10 cellular contexts compared by ENCODE assay signal in genomic region chr2:54520687-54521086, GRCh38.
DNase-seq lines count a peak whose midpoint lies in the region; ATAC-seq, FAIRE-seq and TF ChIP-seq lines count a peak whose summit lies in the region.
"Had no signal": no experiment of that assay in that cellular context is flagged by ENCODE, and none has a peak within 500 bp of the region (broad histone marks: within the 10 kb centered on the region; RNA-seq: fewer than 3 reads in every experiment).

No MANE protein-coding gene starts in this region.

- peak overlapping the region in 1 of 2 experiments; percentile 77; a peak in 2 of 4 replicates for H3K27ac ChIP-seq in SK-N-SH (ENCODE audit: low read depth in 2 of 2, low read length in 1 of 2)
- H3K27ac ChIP-seq in pancreas, result no peak overlapping the region

- TF ChIP-seq CTCF in SK-N-SH (IDR thresholded peaks at IDR 0.05), result no peak
- TF ChIP-seq CTCF in fibroblast of the aortic adventitia (IDR thresholded peaks at IDR 0.05; ENCODE audit: insufficient read depth, low read length), result no peak
- no peak for TF ChIP-seq CTCF in pancreas (IDR thresholded peaks at IDR 0.05)

- peak overlapping the region; percentile 49 for H3K4me2 ChIP-seq in SK-N-SH

- H3K79me2 ChIP-seq in SK-N-SH (ENCODE audit: insufficient read depth), result peaks cover 88% of the 10 kb centered on the region

- H3K9me2 ChIP-seq in SK-N-SH, result no peaks in the 10 kb centered on the region

- H3F3A ChIP-seq in SK-N-SH (replicated peaks; ENCODE audit: insufficient read depth), result peaks cover 16% of the 10 kb centered on the region

- 0 out of 4 replicates have a peak, but pooled peaks of 1 of the 2 experiments have one; percentile 13 for TF ChIP-seq EP300 in SK-N-SH (IDR thresholded peaks at IDR 0.05; ENCODE audit: borderline replicate concordance in 1 of 2, low read depth in 1 of 2, low read length in 1 of 2)

- H3K9me3 ChIP-seq in SK-N-SH, result no peaks in the 10 kb centered on the region
- H3K9me3 ChIP-seq in pancreas, result no peaks in the 10 kb centered on the region

- H4K20me1 ChIP-seq in SK-N-SH (ENCODE audit: insufficient read depth), result peaks cover 35% of the 10 kb centered on the region

- WGBS in SK-N-SH (ENCODE audit: low lambda C conversion rate), result 44% methylated on average over 3 of the region's 3 CpGs
- 65 to 67% methylated on average over 3 of the region's 3 CpGs for WGBS in pancreas, 2 donors

- no peak overlapping the region; the same call in 1 of the 2 replicates for H3K9ac ChIP-seq in SK-N-SH

- no peak for FAIRE-seq in pancreas (lab: Jason Lieb, UNC)

- no peaks in the 10 kb centered on the region for H3K27me3 ChIP-seq in SK-N-SH (ENCODE audit: insufficient read depth)
- H3K27me3 ChIP-seq in pancreas, result no peaks in the 10 kb centered on the region

- no peak for TF ChIP-seq RAD21 in SK-N-SH (IDR thresholded peaks at IDR 0.05; ENCODE audit: low read length)

- DNase-seq in GM04503 (ENCODE audit: low read depth), result peak; percentile 95
- DNase-seq in SK-N-SH, result no peak
- DNase-seq in fibroblast of the aortic adventitia (ENCODE audit: low read depth), result peak; percentile 91
- peak; percentile 78 for DNase-seq in stromal cell of bone marrow (ENCODE audit: low read depth)
- no peak for DNase-seq in AML-193 (lab: John Stamatoyannopoulos, UW)
- no peak for DNase-seq in HT-29 (ENCODE audit: low spot score)
- DNase-seq in pancreas, result no peak
- DNase-seq: left cardiac atrium, NCI-H82 had no signal

- H3K36me3 ChIP-seq in SK-N-SH (replicated peaks in 1 of 2; ENCODE audit: control insufficient read depth in 1 of 2, insufficient read depth in 2 of 2, low read length in 1 of 2) (peaks cover 0 to 2% of the 10 kb centered on the region in 2 experiments), pancreas (no peaks in the 10 kb centered on the region)

- CTCF ChIA-PET in SK-N-SH (lab: Yijun Ruan, JAX), result interaction anchor here (1.6 to 4.5 kb wide), 2 partner anchors 184 to 413 kb away, joined by 6 to 23 read pairs; no protein-coding TSS in a partner anchor

- H3K4me1 ChIP-seq in SK-N-SH (ENCODE audit: control insufficient read depth in 1 of 2, insufficient read depth in 2 of 2, low read depth in 1 of 2, low read length in 1 of 2) (peaks cover 3 to 34% of the 10 kb centered on the region in 2 experiments; a peak in 3 of 4 replicates), pancreas (peaks cover 0 to 6% (median 3%) of the 10 kb centered on the region in 3 donors)

- no peak overlapping the region for H2AFZ ChIP-seq in SK-N-SH (ENCODE audit: low read depth)

- H3K4me3 ChIP-seq in SK-N-SH (ENCODE audit: low read depth in 2 of 2, low read length in 1 of 2) (no peak overlapping the region), fibroblast of the aortic adventitia (ENCODE audit: low read depth, low read length) (no peak overlapping the region), pancreas (no peak overlapping the region)

- intact Hi-C loops in pancreas (cut with DNase I), result loop anchor here in 1 of 3 donors (10.0 kb wide), 1 partner anchor 144 kb away; no protein-coding TSS in a partner anchor

- no peak for ATAC-seq in pancreas
- ATAC-seq: activated CD4-positive, CD25-positive, alpha-beta regulatory T cell treated with anti-CD3 and anti-CD28 coated beads, Interleukin-2, amount 50 U/mL, for 24 hours had no signal

- POLR2A ChIA-PET in SK-N-SH (lab: Yijun Ruan, JAX), result no interaction called here

TF ChIP-seq in SK-N-SH, 30 proteins besides CTCF, POLR2A, EP300 and RAD21 (continues in another document):
- no peak for TF ChIP-seq TAF1 (IDR thresholded peaks at IDR 0.05; ENCODE audit: borderline replicate concordance, low read depth, low read length)
- TF ChIP-seq GABPA (IDR thresholded peaks at IDR 0.05; ENCODE audit: low read depth), result no peak
- no peak for TF ChIP-seq REST (IDR thresholded peaks at IDR 0.05; ENCODE audit: low read depth, low read length)
- TF ChIP-seq FOXJ3 (CRISPR knock-in tag; IDR thresholded peaks at IDR 0.05), result no peak
- no peak for TF ChIP-seq RCOR1 (IDR thresholded peaks at IDR 0.05; ENCODE audit: low read length)
- no peak for TF ChIP-seq GATA2 (CRISPR knock-in tag; IDR thresholded peaks at IDR 0.05)
- peak; percentile 41; the same call in 1 of the 2 replicates for TF ChIP-seq TEAD4 (IDR thresholded peaks at IDR 0.05; ENCODE audit: borderline replicate concordance, insufficient read depth)
- TF ChIP-seq MXI1 (IDR thresholded peaks at IDR 0.05; ENCODE audit: low read depth, low read length), result no peak
- no peak for TF ChIP-seq POLR2AphosphoS5 (IDR thresholded peaks at IDR 0.05; ENCODE audit: low read depth, low read length)
- TF ChIP-seq PBX3 (IDR thresholded peaks at IDR 0.05), result no peak
- peak; percentile 60; the same call in 1 of the 2 replicates for TF ChIP-seq YY1 (IDR thresholded peaks at IDR 0.05; ENCODE audit: low read depth)
- TF ChIP-seq MAX (IDR thresholded peaks at IDR 0.05; ENCODE audit: low read depth), result no peak
- TF ChIP-seq JUND (IDR thresholded peaks at IDR 0.05), result peak; percentile 56; the same call in 1 of the 2 replicates
- no peak for TF ChIP-seq ZBTB33 (IDR thresholded peaks at IDR 0.05; ENCODE audit: borderline replicate concordance, low read depth)
- TF ChIP-seq IRF3 (IDR thresholded peaks at IDR 0.05; ENCODE audit: low read depth, low read length), result no peak
- no peak for TF ChIP-seq ELF1 (IDR thresholded peaks at IDR 0.05)
- TF ChIP-seq USF2 (IDR thresholded peaks at IDR 0.05; ENCODE audit: borderline replicate concordance, low read depth, low read length), result no peak

Comparison
In these comparisons a context has a peak if more than half of its experiments do, and no peak if none do; other contexts are left out.
1. DNase-seq: peak in GM04503 (single experiment), fibroblast of the aortic adventitia (single experiment) and stromal cell of bone marrow (single experiment); none in SK-N-SH (single experiment), AML-193 (0 of 2), HT-29 (single experiment) and pancreas (0 of 6).